In the genomic region with DNA sequence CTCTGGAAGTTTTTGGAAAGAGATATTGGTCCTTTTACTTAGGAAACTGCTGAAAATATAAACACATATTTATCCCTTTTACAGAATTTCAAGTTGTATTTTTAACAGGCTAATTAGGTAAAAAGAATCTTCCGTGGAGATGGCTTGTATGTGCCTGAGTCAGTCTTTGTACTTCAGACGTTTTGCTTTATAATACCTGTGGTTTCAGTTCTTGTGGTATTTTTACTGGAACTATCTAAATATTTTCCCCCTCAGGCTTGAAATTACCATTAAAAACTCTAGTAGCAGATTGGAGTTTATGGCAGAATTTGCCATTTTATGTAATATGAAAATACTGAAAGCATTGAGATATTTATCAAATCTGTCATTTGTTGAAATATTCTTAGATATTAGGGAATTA, we compare ENCODE assay signal across 16 cellular contexts.
DNase-seq lines count a peak whose midpoint lies in the region; ATAC-seq, FAIRE-seq and TF ChIP-seq lines count a peak whose summit lies in the region.
"Had no signal": no experiment of that assay in that cellular context is flagged by ENCODE, and none has a peak within 500 bp of the region (broad histone marks: within the 10 kb centered on the region; RNA-seq: fewer than 3 reads in every experiment).

No MANE protein-coding gene starts in this region.

- intact Hi-C loops in IMR-90 (cut with micrococcal nuclease), result loop anchor here (2.0 to 5.0 kb wide), 2 partner anchors 20 to 103 kb away; no protein-coding TSS in a partner anchor

- peaks cover 65% of the 10 kb centered on the region for H3K4me1 Mint-ChIP-seq in mesothelial cell of epicardium

- no peak overlapping the region for H4K5ac ChIP-seq in IMR-90 (ENCODE audit: low read depth, low read length)

- H2BK15ac ChIP-seq in IMR-90 (ENCODE audit: low read depth, low read length), result no peak overlapping the region

- H4K91ac ChIP-seq in IMR-90 (ENCODE audit: insufficient read depth, low read depth, low read length), result no peak overlapping the region

- TF ChIP-seq CTCF in DND-41 (IDR thresholded peaks at IDR 0.05; ENCODE audit: borderline replicate concordance, extremely low read depth, low read length, poor library complexity, severe bottlenecking) (no peak), IMR-90 (conservative IDR thresholded peaks at IDR 0.05; ENCODE audit: low read depth, low read length) (no peak), mesothelial cell of epicardium (IDR thresholded peaks at IDR 0.05; ENCODE audit: unreplicated experiment) (no peak)

- no peaks in the 10 kb centered on the region for H3K9me1 ChIP-seq in IMR-90 (ENCODE audit: insufficient read depth, low read length)

- peaks cover 6% of the 10 kb centered on the region; the same call in 1 of the 2 replicates for H4K20me1 ChIP-seq in DND-41 (ENCODE audit: insufficient read depth, low read length)
- H4K20me1 ChIP-seq in IMR-90 (ENCODE audit: insufficient read depth, low read length), result no peaks in the 10 kb centered on the region

- H3K4me1 ChIP-seq in DND-41 (ENCODE audit: insufficient read depth, low read length) (peaks cover 10% of the 10 kb centered on the region; the same call in 1 of the 2 replicates), IMR-90 (ENCODE audit: control insufficient read depth, insufficient read depth, low read length) (peaks cover 3% of the 10 kb centered on the region; the same call in 1 of the 2 replicates)

- H2AFZ ChIP-seq in DND-41 (ENCODE audit: low read depth, low read length), result no peak overlapping the region
- no peak overlapping the region for H2AFZ ChIP-seq in IMR-90 (replicated peaks; ENCODE audit: low read length, poor library complexity)

- H3K4me2 ChIP-seq in DND-41 (ENCODE audit: insufficient read depth, low read length) (no peak overlapping the region), IMR-90 (ENCODE audit: low read depth, low read length) (no peak overlapping the region; the same call in 1 of the 2 replicates)

- TF ChIP-seq RAD21 in IMR-90 (IDR thresholded peaks at IDR 0.05; ENCODE audit: low read length), result no peak

- H3K27ac ChIP-seq in DND-41 (ENCODE audit: low read length), result no peak overlapping the region
- no peak overlapping the region for H3K27ac ChIP-seq in IMR-90 (ENCODE audit: insufficient read depth, low read length)
- H3K27ac ChIP-seq: gastroesophageal sphincter had no signal

- H3K27me3 Mint-ChIP-seq in mesothelial cell of epicardium (ENCODE audit: low read depth), result no peaks in the 10 kb centered on the region
- H3K27me3 Mint-ChIP-seq: CD4-positive, CD25-positive, alpha-beta regulatory T cell had no signal

- no peak for TF ChIP-seq POLR2A in IMR-90 (IDR thresholded peaks at IDR 0.05; ENCODE audit: low read depth, low read length)
- TF ChIP-seq POLR2A in GM12891 (IDR thresholded peaks at IDR 0.05; ENCODE audit: low read depth, low read length), result no peak

- H2AK5ac ChIP-seq in IMR-90 (ENCODE audit: low read depth, low read length), result no peak overlapping the region

- H4K8ac ChIP-seq in IMR-90 (ENCODE audit: low read depth in 2 of 2, low read length in 2 of 2), result no peak overlapping the region

- peak overlapping the region; percentile 11 for H3K4me3 Mint-ChIP-seq in mesothelial cell of epicardium
- H3K4me3 Mint-ChIP-seq: CD4-positive, CD25-positive, alpha-beta regulatory T cell had no signal

- POLR2A ChIA-PET in IMR-90 (lab: Charles Lee; ENCODE audit: unreplicated experiment), result no interaction called here

- H3K27me3 ChIP-seq in DND-41 (ENCODE audit: insufficient read depth, low read length, poor library complexity), result no peaks in the 10 kb centered on the region
- H3K27me3 ChIP-seq in IMR-90 (ENCODE audit: control insufficient read depth, insufficient read depth, low read length), result no peaks in the 10 kb centered on the region
- H3K27me3 ChIP-seq: gastroesophageal sphincter had no signal

- dilution Hi-C loops in IMR-90 (cut with HindIII; ENCODE audit: low sequenced_read_pairs, unreplicated experiment), result no loop called here

- BruUV-seq in IMR-90 (replicated peaks; lab: Mats Ljungman, UMichigan), result no TSS peak

- H2BK5ac ChIP-seq in IMR-90 (ENCODE audit: low read depth, low read length, poor library complexity, severe bottlenecking), result peak overlapping the region; percentile 57

- H3K9ac ChIP-seq in DND-41 (ENCODE audit: low read depth, low read length) (no peak overlapping the region), IMR-90 (ENCODE audit: low read depth, low read length) (no peak overlapping the region)

- H2BK20ac ChIP-seq in IMR-90 (ENCODE audit: low read depth, low read length), result no peak overlapping the region

- H3K9me3 Mint-ChIP-seq in mesothelial cell of epicardium, result no peaks in the 10 kb centered on the region
- H3K9me3 Mint-ChIP-seq: CD4-positive, CD25-positive, alpha-beta regulatory T cell had no signal

- H3K36me3 ChIP-seq in DND-41 (ENCODE audit: insufficient read depth, low read length), result no peaks in the 10 kb centered on the region
- H3K36me3 ChIP-seq in IMR-90 (ENCODE audit: control insufficient read depth, insufficient read depth, low read length), result no peaks in the 10 kb centered on the region
- H3K36me3 ChIP-seq: gastroesophageal sphincter had no signal

- no CpG with 5 or more reads among the region's 2 CpGs for WGBS in IMR-90 (ENCODE audit: extremely low coverage in 2 of 2, insufficient read length in 1 of 2), 2 experiments

- in situ Hi-C loops in IMR-90 (cut with MboI; ENCODE audit: low sequenced_read_pairs), result no loop called here

- no peak overlapping the region for H3K14ac ChIP-seq in IMR-90 (replicated peaks; ENCODE audit: low read depth, low read length)

- H3K9me3 ChIP-seq in DND-41 (ENCODE audit: insufficient read depth, low read length, severe bottlenecking) (no peaks in the 10 kb centered on the region), IMR-90 (ENCODE audit: control insufficient read depth, insufficient read depth, low read length) (no peaks in the 10 kb centered on the region)
- H3K9me3 ChIP-seq: gastroesophageal sphincter had no signal

- FAIRE-seq in GM12891 (lab: Jason Lieb, UNC), result no peak

- no peak overlapping the region for H3K56ac ChIP-seq in IMR-90 (ENCODE audit: extremely low read depth, insufficient read depth, low read length)

- H2AK9ac ChIP-seq in IMR-90 (replicated peaks; ENCODE audit: low read depth, low read length, poor library complexity), result no peak overlapping the region

- H3K79me1 ChIP-seq in IMR-90 (ENCODE audit: low read depth in 1 of 2, low read length in 2 of 2), result peaks cover 14 to 25% of the 10 kb centered on the region in 2 experiments; a peak in 3 of 4 replicates

- no peaks in the 10 kb centered on the region for H3K36me3 Mint-ChIP-seq in mesothelial cell of epicardium
- H3K36me3 Mint-ChIP-seq: CD4-positive, CD25-positive, alpha-beta regulatory T cell had no signal

- no peak overlapping the region for H3K4ac ChIP-seq in IMR-90 (ENCODE audit: low read depth, low read length)

- H3K18ac ChIP-seq in IMR-90 (ENCODE audit: low read depth, low read length), result no peak overlapping the region

- H3K4me3 ChIP-seq in DND-41 (ENCODE audit: low read depth in 1 of 2, low read length in 2 of 2), result no peak overlapping the region
- H3K4me3 ChIP-seq in IMR-90 (ENCODE audit: insufficient read depth, low read depth, low read length), result no peak overlapping the region
- H3K4me3 ChIP-seq: gastroesophageal sphincter had no signal

- H3K79me2 ChIP-seq in DND-41 (ENCODE audit: insufficient read depth, low read length), result peaks cover 16% of the 10 kb centered on the region; the same call in 1 of the 2 replicates

- peak overlapping the region; percentile 77 for H3K27ac Mint-ChIP-seq in mesothelial cell of epicardium
- H3K27ac Mint-ChIP-seq: CD4-positive, CD25-positive, alpha-beta regulatory T cell had no signal

- no peak overlapping the region for H3K23ac ChIP-seq in IMR-90 (ENCODE audit: low read depth, low read length)

- DNase-seq in DND-41 (no peak), IMR-90 (peak; percentile 70), astrocyte of the hippocampus (ENCODE audit: low read depth, low spot score) (peak; percentile 77), mesothelial cell of epicardium (ENCODE audit: low spot score in 2 of 2, unreplicated experiment in 2 of 2) (no peak), GM12891 (ENCODE audit: insufficient read length, low spot score) (no peak), NCI-H82 (lab: John Stamatoyannopoulos, UW) (no peak)
- DNase-seq in stimulated activated CD4-positive, alpha-beta T cell treated with anti-CD3 and anti-CD28 coated beads, Interleukin-2, amount 100 ng/mL, for 24 hours, result no peak
- DNase-seq: activated CD4-positive, alpha-beta T cell treated with anti-CD3 and anti-CD28 coated beads for 48 hours; activated T-cell treated with anti-CD3 and anti-CD28 coated beads, Interleukin-2, amount 50 U/mL, for 48 hours; CD4-positive, CD25-positive, alpha-beta regulatory T cell; effector CD4-positive, alpha-beta T cell; NCI-H187; right cardiac atrium; stimulated activated naive CD4-positive, alpha-beta T cell treated with Interleukin-2 at 50 U/mL for 16 hours had no signal

- ATAC-seq in DND-41 (ENCODE audit: insufficient read depth, low read depth), result peak; percentile 62
- no peak for ATAC-seq in IMR-90 (ENCODE audit: low read depth)
- ATAC-seq in GM21360 (IDR thresholded peaks at IDR 0.05; ENCODE audit: unreplicated experiment), result no peak
- ATAC-seq: gastroesophageal sphincter, right cardiac atrium had no signal

- CTCF ChIA-PET in IMR-90 (lab: Yijun Ruan, JAX), result no interaction called here

- no peak overlapping the region for H2BK120ac ChIP-seq in IMR-90 (ENCODE audit: low read depth, low read length)

TF ChIP-seq in IMR-90, 13 proteins besides CTCF, POLR2A, EP300 and RAD21 (continues in another document):
- TF ChIP-seq, protein P1, sequence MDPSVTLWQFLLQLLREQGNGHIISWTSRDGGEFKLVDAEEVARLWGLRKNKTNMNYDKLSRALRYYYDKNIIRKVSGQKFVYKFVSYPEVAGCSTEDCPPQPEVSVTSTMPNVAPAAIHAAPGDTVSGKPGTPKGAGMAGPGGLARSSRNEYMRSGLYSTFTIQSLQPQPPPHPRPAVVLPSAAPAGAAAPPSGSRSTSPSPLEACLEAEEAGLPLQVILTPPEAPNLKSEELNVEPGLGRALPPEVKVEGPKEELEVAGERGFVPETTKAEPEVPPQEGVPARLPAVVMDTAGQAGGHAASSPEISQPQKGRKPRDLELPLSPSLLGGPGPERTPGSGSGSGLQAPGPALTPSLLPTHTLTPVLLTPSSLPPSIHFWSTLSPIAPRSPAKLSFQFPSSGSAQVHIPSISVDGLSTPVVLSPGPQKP (IDR thresholded peaks at IDR 0.05; ENCODE audit: borderline replicate concordance, low read depth, low read length), result no peak
- no peak for TF ChIP-seq CHD1 (IDR thresholded peaks at IDR 0.05; ENCODE audit: low read depth, low read length)

TF ChIP-seq in GM12891, 5 proteins besides CTCF, POLR2A, EP300 and RAD21:
- TF ChIP-seq SPI1 (IDR thresholded peaks at IDR 0.05; ENCODE audit: low read depth, low read length), result no peak
- TF ChIP-seq POLR2AphosphoS5 (IDR thresholded peaks at IDR 0.05; ENCODE audit: low read depth, low read length), result no peak
- TF ChIP-seq TAF1 (IDR thresholded peaks at IDR 0.05; ENCODE audit: low read depth, low read length), result no peak
- no peak for TF ChIP-seq PAX5 (IDR thresholded peaks at IDR 0.05; ENCODE audit: insufficient read depth, low read length, severe bottlenecking)
- no peak for TF ChIP-seq POU2F2 (IDR thresholded peaks at IDR 0.05; ENCODE audit: low read depth, low read length)
TF ChIP-seq in GM12891: peak in this region for 0.

Comparison
In these comparisons a context has a peak if more than half of its experiments do, and no peak if none do; other contexts are left out.
1. DNase-seq: peak in IMR-90 (single experiment) and astrocyte of the hippocampus (single experiment); none in DND-41 (single experiment), mesothelial cell of epicardium (0 of 2), GM12891 (single experiment), stimulated activated CD4-positive, alpha-beta T cell treated with anti-CD3 and anti-CD28 coated beads, Interleukin-2, amount 100 ng/mL, for 24 hours (0 of 2) and NCI-H82 (single experiment).